ENCODE assay signal across 29 cellular contexts in the genomic region with DNA sequence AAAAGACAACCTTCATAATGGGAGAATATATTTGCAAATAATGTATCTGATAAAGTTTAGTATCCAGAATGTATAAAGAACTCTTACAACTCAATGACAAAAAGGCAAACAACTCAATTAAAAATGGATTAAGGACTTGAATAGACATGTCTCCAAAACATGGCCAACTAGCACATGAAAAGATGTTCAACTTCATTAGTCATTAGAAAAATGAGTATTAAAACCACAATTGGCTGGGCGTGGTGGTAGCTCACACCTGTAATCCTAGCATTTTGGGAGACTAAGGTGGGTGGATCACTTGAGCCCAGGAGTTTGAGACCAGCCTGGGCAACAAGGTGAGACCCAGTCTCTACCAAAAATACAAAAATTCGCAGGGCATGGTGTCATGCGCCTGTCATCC.
"Had no signal": no experiment of that assay in that cellular context is flagged by ENCODE, and none has a peak within 500 bp of the region (broad histone marks: within the 10 kb centered on the region; RNA-seq: fewer than 3 reads in every experiment).

No MANE protein-coding gene starts in this region.

- ATAC-seq: activated CD4-positive, CD25-positive, alpha-beta regulatory T cell treated with anti-CD3 and anti-CD28 coated beads, Interleukin-2, amount 50 U/mL, for 24 hours; activated CD8-positive, alpha-beta T cell treated with anti-CD3 and anti-CD28 coated beads for 36 hours; activated T-cell treated with anti-CD3 and anti-CD28 coated beads, Interleukin-2, amount 50 U/mL, for 4 hours; activated T-helper 17 cell treated with anti-CD3 and anti-CD28 coated beads, Interleukin-2, amount 50 U/mL, for 72 hours; effector memory CD8-positive, alpha-beta T cell; T-helper 17 cell had no signal

- H3K4me3 ChIP-seq: esophagus muscularis mucosa had no signal

- H3K36me3 ChIP-seq: brain microvascular endothelial cell, esophagus muscularis mucosa, WERI-Rb-1 had no signal

- FAIRE-seq: astrocyte, colon, frontal cortex had no signal

- H3K27ac ChIP-seq: brain microvascular endothelial cell, esophagus muscularis mucosa, WERI-Rb-1 had no signal

- H3K9me3 ChIP-seq: esophagus muscularis mucosa had no signal

- H3K4me1 ChIP-seq: esophagus muscularis mucosa had no signal

- DNase-seq: activated B cell treated with CpG ODN at 0.5 μM for 24 hours; activated CD4-positive, alpha-beta T cell treated with anti-CD3 and anti-CD28 coated beads for 48 hours; activated CD4-positive, alpha-beta T cell treated with anti-CD3 and anti-CD28 coated beads, Interleukin-2, amount 50 U/mL, for 1 hour; activated CD4-positive, alpha-beta T cell treated with anti-CD3 and anti-CD28 coated beads, Interleukin-2, amount 50 U/mL, for 48 hours; activated CD8-positive, alpha-beta memory T cell treated with anti-CD3 and anti-CD28 coated beads for 24 hours; activated CD8-positive, alpha-beta T cell treated with anti-CD3 and anti-CD28 coated beads for 36 hours; activated effector memory CD4-positive, alpha-beta T cell treated with Interleukin-2 at 50 U/mL for 16 hours; activated gamma-delta T cell treated with Interleukin-2 at 50 U/mL for 16 hours; activated naive CD4-positive, alpha-beta T cell treated with anti-CD3 and anti-CD28 coated beads, Interleukin-2, amount 50 U/mL, for 16 hours; activated naive CD4-positive, alpha-beta T cell treated with Interleukin-2 at 50 U/mL for 16 hours; activated T-cell treated with anti-CD3 and anti-CD28 coated beads, Interleukin-2, amount 50 U/mL, for 4 hours; amniotic stem cell; anterior cingulate cortex; brain microvascular endothelial cell; caudate nucleus; cortex of kidney; dermis blood vessel endothelial cell; effector CD4-positive, alpha-beta T cell; effector memory CD8-positive, alpha-beta T cell; T-helper 1 cell; T-helper 17 cell; T1000; WERI-Rb-1 had no signal

- H3K27me3 ChIP-seq: brain microvascular endothelial cell, esophagus muscularis mucosa had no signal
